8 cellular contexts compared by ENCODE assay signal in genomic region chr20:59598625-59599310, GRCh38. TPM values are rescaled to one million over a fixed set of nuclear protein-coding genes. Genes with fewer than 3 reads are reported as not detected.
DNase-seq lines count a peak whose midpoint lies in the region; ATAC-seq and TF ChIP-seq lines count a peak whose summit lies in the region.

No MANE protein-coding gene starts in this region.

- peak overlapping the region in 1 of 2 donors; percentile 7 for H3K4me3 Mint-ChIP-seq in CD14-positive monocyte

- H3K4me1 Mint-ChIP-seq in CD14-positive monocyte = peaks cover 3% of the 10 kb centered on the region

- intact Hi-C loops in CD14-positive monocyte (cut with micrococcal nuclease) = no loop called here
- intact Hi-C loops in sciatic nerve (cut with DNase I) = no loop called here

- peaks cover 52 to 70% (median 68%) of the 10 kb centered on the region in 3 donors for H3K27me3 Mint-ChIP-seq in CD14-positive monocyte (ENCODE audit: low read depth in 3 of 3)

- DNase-seq in CD14-positive monocyte (ENCODE audit: low spot score) (peak; percentile 54), NCI-H1930 (lab: John Stamatoyannopoulos, UW) (peak; percentile 31 to 55), glomerular visceral epithelial cell (ENCODE audit: extremely low spot score) (peak; percentile 31), sciatic nerve (ENCODE audit: low spot score) (no peak)
- DNase-seq in activated CD4-positive, alpha-beta T cell treated with anti-CD3 and anti-CD28 coated beads, Interleukin-2, amount 50 U/mL, for 48 hours = peak; percentile 33 to 36

- no peak overlapping the region for H3K27ac Mint-ChIP-seq in CD14-positive monocyte

- H3K36me3 Mint-ChIP-seq in CD14-positive monocyte = no peaks in the 10 kb centered on the region

- peaks cover 0 to 5% (median 0%) of the 10 kb centered on the region in 7 donors for H3K9me3 Mint-ChIP-seq in CD14-positive monocyte

- ATAC-seq in GM19438 (IDR thresholded peaks at IDR 0.05; ENCODE audit: low read depth, unreplicated experiment) (peak; percentile 64), sciatic nerve (peak; percentile 49), HG03457 (IDR thresholded peaks at IDR 0.05; ENCODE audit: unreplicated experiment) (no peak), HG02759 (IDR thresholded peaks at IDR 0.05; ENCODE audit: unreplicated experiment) (no peak)

- peak; percentile 88 for TF ChIP-seq CTCF in CD14-positive monocyte (IDR thresholded peaks at IDR 0.05)

RNA-seq across cellular contexts. Expression of gene PHACTR3, which starts 5.6 kb away (rescaled TPM):
- polyA plus RNA-seq in CD14-positive monocyte = under 1 TPM in 1 of 2 donors, not detected in 1; 0.11 TPM
- not detected for total RNA-seq in sciatic nerve

Comparison
In these comparisons a context has a peak if more than half of its experiments do, and no peak if none do; other contexts are left out.
1. ATAC-seq: peak in GM19438 (single experiment) and sciatic nerve (single experiment); none in HG03457 (single experiment) and HG02759 (single experiment).